Comparison of ENCODE assay signal across 12 cellular contexts in genomic region chr7:96837583-96837982, GRCh38.
A peak's percentile ranks its signal among the peaks of the same experiment; 100 is the strongest.
DNase-seq lines count a peak whose midpoint lies in the region; ATAC-seq, FAIRE-seq and TF ChIP-seq lines count a peak whose summit lies in the region.
"Had no signal": no experiment of that assay in that cellular context is flagged by ENCODE, and none has a peak within 500 bp of the region (broad histone marks: within the 10 kb centered on the region; RNA-seq: fewer than 3 reads in every experiment).

No MANE protein-coding gene starts in this region.

- TF ChIP-seq EP300 in sigmoid colon (IDR thresholded peaks at IDR 0.05) = no peak

- H3K36me3 Mint-ChIP-seq in activated naive CD8-positive, alpha-beta T cell treated with anti-CD3 and anti-CD28 coated beads, Interleukin-2, amount 10 ng/mL, durations not matched to agents 7 days and 5 days = peaks cover 9% of the 10 kb centered on the region

- H3K4me1 Mint-ChIP-seq in activated naive CD8-positive, alpha-beta T cell treated with anti-CD3 and anti-CD28 coated beads, Interleukin-2, amount 10 ng/mL, durations not matched to agents 7 days and 5 days = peaks cover 31% of the 10 kb centered on the region

- DNase-seq in activated naive CD8-positive, alpha-beta T cell treated with anti-CD3 and anti-CD28 coated beads, Interleukin-2, amount 10 ng/mL, durations not matched to agents 7 days and 5 days = no peak
- no peak for DNase-seq in HTR-8/SVneo (ENCODE audit: insufficient read length, low spot score)
- DNase-seq in H7 = no peak
- DNase-seq in G401 (ENCODE audit: low spot score) = no peak
- DNase-seq in sigmoid colon = no peak
- DNase-seq: cerebellar nuclear complex; stimulated activated CD4-positive, alpha-beta T cell treated with anti-CD3 and anti-CD28 coated beads, Interleukin-2, amount 100 ng/mL, for 48 hours had no signal

- ATAC-seq in GM18517 (IDR thresholded peaks at IDR 0.05; ENCODE audit: unreplicated experiment) (peak; percentile 95), GM21390 (IDR thresholded peaks at IDR 0.05; ENCODE audit: unreplicated experiment) (peak; percentile 99), HG03432 (IDR thresholded peaks at IDR 0.05; ENCODE audit: unreplicated experiment) (peak; percentile 96)
- ATAC-seq in activated naive CD8-positive, alpha-beta T cell treated with anti-CD3 and anti-CD28 coated beads, Interleukin-2, amount 10 ng/mL, durations not matched to agents 7 days and 5 days (ENCODE audit: low read depth) = peak; percentile 97

- H3K36me3 ChIP-seq in H7 (replicated peaks; ENCODE audit: control insufficient read depth, insufficient read depth, low read length) = no peaks in the 10 kb centered on the region
- no peaks in the 10 kb centered on the region for H3K36me3 ChIP-seq in sigmoid colon

- peaks cover 52% of the 10 kb centered on the region for H3K27me3 Mint-ChIP-seq in activated naive CD8-positive, alpha-beta T cell treated with anti-CD3 and anti-CD28 coated beads, Interleukin-2, amount 10 ng/mL, durations not matched to agents 7 days and 5 days

- H3K9me3 Mint-ChIP-seq in activated naive CD8-positive, alpha-beta T cell treated with anti-CD3 and anti-CD28 coated beads, Interleukin-2, amount 10 ng/mL, durations not matched to agents 7 days and 5 days = peaks cover 8% of the 10 kb centered on the region

- peaks cover 0 to 4% (median 0%) of the 10 kb centered on the region in 4 donors for H3K9me3 ChIP-seq in sigmoid colon

- in situ Hi-C loops in G401 (cut with HindIII; ENCODE audit: low sequenced_read_pairs) = no loop called here

- TF ChIP-seq POLR2A in sigmoid colon (IDR thresholded peaks at IDR 0.05) = no peak

- peak overlapping the region; percentile 87 for H3K27ac Mint-ChIP-seq in activated naive CD8-positive, alpha-beta T cell treated with anti-CD3 and anti-CD28 coated beads, Interleukin-2, amount 10 ng/mL, durations not matched to agents 7 days and 5 days

- intact Hi-C loops in sigmoid colon (cut with DNase I) = no loop called here

- H3K4me3 ChIP-seq in H7 (ENCODE audit: insufficient read depth, low read depth, low read length) (no peak overlapping the region), sigmoid colon (no peak overlapping the region)

- no peak for TF ChIP-seq CTCF in sigmoid colon (IDR thresholded peaks at IDR 0.05)

- H3K4me1 ChIP-seq in sigmoid colon = peaks cover 0 to 13% (median 5%) of the 10 kb centered on the region in 4 donors

- POLR2A ChIA-PET in activated naive CD8-positive, alpha-beta T cell treated with anti-CD3 and anti-CD28 coated beads, Interleukin-2, amount 10 ng/mL, durations not matched to agents 7 days and 5 days (lab: Charles Lee) = interaction anchor here (0.7 kb wide), 1 partner anchor 54 kb away, joined by 3 read pairs; no protein-coding TSS in a partner anchor

- H3K27ac ChIP-seq in sigmoid colon = no peak overlapping the region

- 42 to 48% methylated on average over 2 of the region's 2 CpGs for WGBS in sigmoid colon, 2 donors

- FAIRE-seq in HTR-8/SVneo (lab: Jason Lieb, UNC) = no peak
- FAIRE-seq: H1, keratinocyte had no signal

- H3K4me3 Mint-ChIP-seq in activated naive CD8-positive, alpha-beta T cell treated with anti-CD3 and anti-CD28 coated beads, Interleukin-2, amount 10 ng/mL, durations not matched to agents 7 days and 5 days = peak overlapping the region; percentile 79

- H3K27me3 ChIP-seq in H7 (ENCODE audit: control insufficient read depth, insufficient read depth, low read length) (no peaks in the 10 kb centered on the region), sigmoid colon (no peaks in the 10 kb centered on the region)
